ENCODE assay signal across 14 cellular contexts in the genomic region with DNA sequence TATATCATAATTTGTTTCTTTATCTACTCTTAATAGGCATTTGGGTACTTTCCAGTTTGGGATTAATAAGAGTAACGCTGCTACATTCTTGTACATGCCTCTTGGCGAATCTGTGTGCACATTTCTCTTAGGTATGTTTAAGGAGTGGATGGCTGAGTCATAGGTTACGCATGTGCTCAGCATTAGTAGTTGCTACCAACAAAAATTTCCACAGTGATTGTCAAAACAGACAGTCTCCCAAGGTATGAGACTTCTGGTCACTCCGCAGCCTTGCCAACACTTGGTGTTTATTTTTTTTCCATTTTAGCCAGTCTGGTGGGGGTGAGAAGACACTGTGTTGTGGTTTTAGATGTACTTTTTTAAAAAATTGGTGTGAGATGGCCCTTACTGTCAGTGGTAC. TPM values are rescaled to one million over a fixed set of nuclear protein-coding genes. Genes with fewer than 3 reads are reported as not detected.
DNase-seq lines count a peak whose midpoint lies in the region; ATAC-seq and TF ChIP-seq lines count a peak whose summit lies in the region.
"Had no signal": no experiment of that assay in that cellular context is flagged by ENCODE, and none has a peak within 500 bp of the region (broad histone marks: within the 10 kb centered on the region; RNA-seq: fewer than 3 reads in every experiment).

No MANE protein-coding gene starts in this region.

- H3K9me3 ChIP-seq in Caco-2 (no peaks in the 10 kb centered on the region), osteoblast (ENCODE audit: low read depth, low read length) (no peaks in the 10 kb centered on the region), T-helper 17 cell (ENCODE audit: control insufficient read depth, low read length, poor library complexity, severe bottlenecking) (no peaks in the 10 kb centered on the region), prostate gland (no peaks in the 10 kb centered on the region)
- H3K9me3 ChIP-seq: adrenal gland had no signal

- no peaks in the 10 kb centered on the region for H3K9me3 Mint-ChIP-seq in Caco-2 (ENCODE audit: unreplicated experiment)
- no peaks in the 10 kb centered on the region for H3K9me3 Mint-ChIP-seq in activated T-cell treated with anti-CD3 and anti-CD28 coated beads, Interleukin-2, amount 50 U/mL, for 24 hours
- H3K9me3 Mint-ChIP-seq: activated CD4-positive, alpha-beta memory T cell treated with anti-CD3 and anti-CD28 coated beads for 36 hours had no signal

- ATAC-seq in T-helper 17 cell (no peak), GM19023 (IDR thresholded peaks at IDR 0.05; ENCODE audit: unreplicated experiment) (no peak)

- no TSS peak for BruUV-seq in Caco-2 (replicated peaks; lab: Mats Ljungman, UMichigan)

- TF ChIP-seq POLR2A in prostate gland (IDR thresholded peaks at IDR 0.05), result no peak

- no peak overlapping the region for H2AFZ ChIP-seq in osteoblast (ENCODE audit: low read length)

- H3K27me3 ChIP-seq in Caco-2 (replicated peaks; ENCODE audit: control insufficient read depth, insufficient read depth, low read length) (no peaks in the 10 kb centered on the region), osteoblast (ENCODE audit: insufficient read depth, low read length) (peaks cover 27% of the 10 kb centered on the region), prostate gland (replicated peaks; ENCODE audit: insufficient read depth) (no peaks in the 10 kb centered on the region)
- H3K27me3 ChIP-seq: adrenal gland had no signal

- DNase-seq in Caco-2 (peak in 1 of 2 experiments; percentile 37), NCI-H460 (ENCODE audit: extremely low read depth, low read depth) (peak; percentile 57), epithelial cell of prostate (ENCODE audit: low read depth, low spot score) (peak; percentile 97), osteoblast (ENCODE audit: insufficient read length, low spot score, missing footprints) (peak; percentile 55), T-helper 17 cell (no peak), prostate gland (ENCODE audit: low spot score) (no peak)
- no peak for DNase-seq in activated T-cell treated with anti-CD3 and anti-CD28 coated beads, Interleukin-2, amount 50 U/mL, for 24 hours
- DNase-seq: activated CD4-positive, alpha-beta memory T cell treated with anti-CD3 and anti-CD28 coated beads for 36 hours; adrenal gland; NCI-H2081 treated with DMSO at 0.1 percent for 48 hours; Right ventricle myocardium superior; stimulated activated CD4-positive, alpha-beta T cell treated with anti-CD3 and anti-CD28 coated beads, Interleukin-15, amount 100 ng/mL, for 24 hours had no signal

- H3K36me3 ChIP-seq in Caco-2 (ENCODE audit: control insufficient read depth, insufficient read depth, low read length) (no peaks in the 10 kb centered on the region), osteoblast (ENCODE audit: insufficient read depth, low read length) (no peaks in the 10 kb centered on the region), prostate gland (no peaks in the 10 kb centered on the region)
- H3K36me3 ChIP-seq: adrenal gland had no signal

- H3K4me1 Mint-ChIP-seq in Caco-2 (ENCODE audit: low read depth, unreplicated experiment), result peaks cover 9% of the 10 kb centered on the region
- no peaks in the 10 kb centered on the region for H3K4me1 Mint-ChIP-seq in activated T-cell treated with anti-CD3 and anti-CD28 coated beads, Interleukin-2, amount 50 U/mL, for 24 hours (ENCODE audit: low read depth)
- peaks cover 2% of the 10 kb centered on the region for H3K4me1 Mint-ChIP-seq in T-helper 17 cell

- H3K27ac Mint-ChIP-seq in Caco-2 (ENCODE audit: unreplicated experiment) (peak overlapping the region; percentile 63), T-helper 17 cell (no peak overlapping the region)
- H3K27ac Mint-ChIP-seq in activated T-cell treated with anti-CD3 and anti-CD28 coated beads, Interleukin-2, amount 50 U/mL, for 24 hours, result no peak overlapping the region
- H3K27ac Mint-ChIP-seq: activated CD4-positive, alpha-beta memory T cell treated with anti-CD3 and anti-CD28 coated beads for 36 hours had no signal

- peaks cover 4% of the 10 kb centered on the region; the same call in 1 of the 2 replicates for H3K4me1 ChIP-seq in Caco-2
- peaks cover 14% of the 10 kb centered on the region for H3K4me1 ChIP-seq in osteoblast (ENCODE audit: insufficient read depth, low read length)
- no peaks in the 10 kb centered on the region for H3K4me1 ChIP-seq in prostate gland (replicated peaks)
- H3K4me1 ChIP-seq: adrenal gland had no signal

- no peaks in the 10 kb centered on the region for H4K20me1 ChIP-seq in osteoblast (ENCODE audit: insufficient read depth, low read length)

- POLR2A ChIA-PET in Caco-2 (lab: Charles Lee), result no interaction called here

- intact Hi-C loops in Caco-2 (cut with micrococcal nuclease; ENCODE audit: unreplicated experiment), result no loop called here
- intact Hi-C loops in prostate gland (cut with DNase I), result no loop called here

- H3K36me3 Mint-ChIP-seq in Caco-2 (ENCODE audit: insufficient read depth, unreplicated experiment) (no peaks in the 10 kb centered on the region), T-helper 17 cell (ENCODE audit: low read depth) (no peaks in the 10 kb centered on the region)
- no peaks in the 10 kb centered on the region for H3K36me3 Mint-ChIP-seq in activated T-cell treated with anti-CD3 and anti-CD28 coated beads, Interleukin-2, amount 50 U/mL, for 24 hours (ENCODE audit: low read depth)
- H3K36me3 Mint-ChIP-seq: activated CD4-positive, alpha-beta memory T cell treated with anti-CD3 and anti-CD28 coated beads for 36 hours had no signal

- H3K4me2 ChIP-seq in osteoblast (ENCODE audit: insufficient read depth, low read length), result peak overlapping the region; percentile 7

- peak overlapping the region; percentile 92 for H3K27ac ChIP-seq in epithelial cell of prostate
- H3K27ac ChIP-seq in osteoblast (ENCODE audit: low read depth, low read length), result peak overlapping the region; percentile 66
- H3K27ac ChIP-seq in prostate gland, result no peak overlapping the region
- H3K27ac ChIP-seq: adrenal gland had no signal

- H3K79me2 ChIP-seq in osteoblast (ENCODE audit: insufficient read depth, low read length), result no peaks in the 10 kb centered on the region

- CTCF ChIA-PET in Caco-2 (lab: Charles Lee), result no interaction called here

- no peak overlapping the region for H3K4me3 Mint-ChIP-seq in Caco-2 (ENCODE audit: unreplicated experiment)
- no peak overlapping the region for H3K4me3 Mint-ChIP-seq in activated T-cell treated with anti-CD3 and anti-CD28 coated beads, Interleukin-2, amount 50 U/mL, for 24 hours
- no peak overlapping the region for H3K4me3 Mint-ChIP-seq in T-helper 17 cell
- H3K4me3 Mint-ChIP-seq: activated CD4-positive, alpha-beta memory T cell treated with anti-CD3 and anti-CD28 coated beads for 36 hours had no signal

- 62% methylated on average over 4 of the region's 4 CpGs for WGBS in prostate gland

- TF ChIP-seq CTCF in Caco-2 (IDR thresholded peaks at IDR 0.05; ENCODE audit: insufficient read depth in 1 of 2, low read depth in 1 of 2, low read length in 1 of 2, severe bottlenecking in 1 of 2, unreplicated experiment in 1 of 2) (no peak), osteoblast (IDR thresholded peaks at IDR 0.05; ENCODE audit: extremely low read depth, low read depth, low read length) (no peak), prostate gland (IDR thresholded peaks at IDR 0.05) (no peak)

- H3K4me3 ChIP-seq in Caco-2 (ENCODE audit: low read depth, low read length) (no peak overlapping the region), osteoblast (ENCODE audit: insufficient read depth, low read length) (no peak overlapping the region), prostate gland (no peak overlapping the region)
- H3K4me3 ChIP-seq: adrenal gland had no signal

- peaks cover 3% of the 10 kb centered on the region for H3K27me3 Mint-ChIP-seq in Caco-2 (ENCODE audit: insufficient read depth, unreplicated experiment)
- H3K27me3 Mint-ChIP-seq in activated T-cell treated with anti-CD3 and anti-CD28 coated beads, Interleukin-2, amount 50 U/mL, for 24 hours, result peaks cover 39% of the 10 kb centered on the region
- H3K27me3 Mint-ChIP-seq in T-helper 17 cell, result peaks cover 59% of the 10 kb centered on the region

RNA-seq across cellular contexts. Expression of a gene that starts 44.6 kb away (rescaled TPM):
- total RNA-seq in Caco-2 (2022) (0.88 and 1.1 TPM in 2 replicates), osteoblast (not detected in 2 replicates), T-helper 17 cell (not detected), prostate gland (1 to 10 TPM; 1.1 to 1.4 TPM)
- total RNA-seq in NCI-H460 (2014; rRNA removed; shearing (Covaris generic)), result not detected in 2 replicates
- not detected in 2 replicates for polyA plus RNA-seq in NCI-H460 (2014; cell fraction: nucleus; rRNA removed)
- total RNA-seq: activated CD4-positive, alpha-beta memory T cell treated with anti-CD3 and anti-CD28 coated beads for 36 hours; adrenal gland; mucosa of gallbladder; Right ventricle myocardium superior had no signal

Comparison
In these comparisons a context has a peak if more than half of its experiments do, and no peak if none do; other contexts are left out.
1. DNase-seq: peak in NCI-H460 (single experiment), epithelial cell of prostate (single experiment) and osteoblast (single experiment); none in activated T-cell treated with anti-CD3 and anti-CD28 coated beads, Interleukin-2, amount 50 U/mL, for 24 hours (single experiment), T-helper 17 cell (0 of 3) and prostate gland (single experiment).
2. H3K27ac ChIP-seq: peak in epithelial cell of prostate (single experiment) and osteoblast (single experiment); none in prostate gland (0 of 2).